Comparison of ENCODE assay signal across 34 cellular contexts in genomic region chr12:114392909-114393308, GRCh38. TPM values are rescaled to one million over a fixed set of nuclear protein-coding genes. Genes with fewer than 3 reads are reported as not detected.
DNase-seq lines count a peak whose midpoint lies in the region; ATAC-seq, FAIRE-seq and TF ChIP-seq lines count a peak whose summit lies in the region.
"Had no signal": no experiment of that assay in that cellular context is flagged by ENCODE, and none has a peak within 500 bp of the region (broad histone marks: within the 10 kb centered on the region; RNA-seq: fewer than 3 reads in every experiment).

No MANE protein-coding gene starts in this region.

- no peak for ATAC-seq in HG03196 (IDR thresholded peaks at IDR 0.05; ENCODE audit: unreplicated experiment)
- ATAC-seq: A549; CD8-positive, alpha-beta T cell; GM12878; HCT116; Panc1 had no signal

- intact Hi-C loops in cardiac septum (cut with DNase I): no loop called here

- no peaks in the 10 kb centered on the region for H3K27me3 ChIP-seq in right atrium auricular region

- no peak for FAIRE-seq in D721Med (lab: Jason Lieb, UNC)
- FAIRE-seq: A549, GM12878, H1, HTR-8/SVneo had no signal

- no peak overlapping the region for H3K4me3 ChIP-seq in right atrium auricular region
- H3K4me3 ChIP-seq: A549, GM12878 had no signal

- TF ChIP-seq CTCF in right atrium auricular region (IDR thresholded peaks at IDR 0.05): no peak
- TF ChIP-seq CTCF in D721Med (IDR thresholded peaks at IDR 0.05; ENCODE audit: insufficient read depth, missing control alignments): no peak

- peaks cover 0 to 60% of the 10 kb centered on the region in 2 donors for H3K4me1 ChIP-seq in right atrium auricular region
- H3K4me1 ChIP-seq: A549, Caco-2 had no signal

- peak overlapping the region; percentile 20 to 49 for H3K27ac ChIP-seq in right atrium auricular region
- H3K27ac ChIP-seq: A549, C4-2B, RWPE1 had no signal

- H3K36me3 ChIP-seq in right atrium auricular region: peaks cover 57% of the 10 kb centered on the region

- no peaks in the 10 kb centered on the region for H3K9me3 ChIP-seq in right atrium auricular region
- H3K9me3 ChIP-seq: Caco-2, SK-N-SH had no signal

- DNase-seq in epidermal melanocyte (ENCODE audit: insufficient read length, low spot score) (peak; percentile 12), cardiac septum (ENCODE audit: low spot score) (peak; percentile 70), right atrium auricular region (ENCODE audit: low spot score) (no peak), D721Med (ENCODE audit: insufficient read length, low spot score) (no peak), NCI-H345 treated with DMSO at 0.1 percent for 48 hours (lab: John Stamatoyannopoulos, UW; ENCODE audit: unreplicated experiment) (no peak), AG08396 (ENCODE audit: low spot score) (no peak)
- DNase-seq: Caco-2; CD8-positive, alpha-beta T cell; DMS 273 treated with DMSO at 0.1 percent for 48 hours; DMS79; EL; GDM1; KBM-7; MV-4-11; NCI-H1105 treated with DMSO at 0.1 percent for 48 hours; NCI-H146; NCI-H1930; NCI-H446 treated with DMSO at 0.1 percent for 48 hours; NCI-H526; NCI-H82; NK-92 treated with Interleukin-12 subunit alpha and Interleukin-12 subunit beta, amount 100 ng/mL, for 24 hours; SIG-M5; SK-N-SH had no signal

RNA-seq across cellular contexts. Expression of gene TBX5, which starts 13.0 kb away (rescaled TPM):
- total RNA-seq in cardiac septum (34.6 TPM), right atrium auricular region (100 to 1,000 TPM; 238 to 345 TPM)
- total RNA-seq: Caco-2; CD8-positive, alpha-beta T cell; GM12878; H1; LHCN-M2; MCF 10A had no signal

Comparison
In these comparisons a context has a peak if more than half of its experiments do, and no peak if none do; other contexts are left out.
1. DNase-seq: peak in epidermal melanocyte (single experiment) and cardiac septum (single experiment); none in right atrium auricular region (single experiment), D721Med (single experiment), NCI-H345 treated with DMSO at 0.1 percent for 48 hours (single experiment) and AG08396 (single experiment).